ENCODE assay signal across 9 cellular contexts in genomic region chr1:50109647-50110075, GRCh38. TPM values are rescaled to one million over a fixed set of nuclear protein-coding genes. Genes with fewer than 3 reads are reported as not detected.
DNase-seq lines count a peak whose midpoint lies in the region; ATAC-seq, FAIRE-seq and TF ChIP-seq lines count a peak whose summit lies in the region.
"Had no signal": no experiment of that assay in that cellular context is flagged by ENCODE, and none has a peak within 500 bp of the region (broad histone marks: within the 10 kb centered on the region; RNA-seq: fewer than 3 reads in every experiment).

No MANE protein-coding gene starts in this region.

- no peak overlapping the region for H3K18ac ChIP-seq in H1 (ENCODE audit: extremely low read depth, low read length)

- H3K27ac ChIP-seq in left ventricle myocardium inferior (replicated peaks) (no peak overlapping the region), H1 (ENCODE audit: low read depth, low read length) (no peak overlapping the region), thymus (ENCODE audit: low read depth) (no peak overlapping the region)

- no peak overlapping the region for H4K8ac ChIP-seq in H1 (ENCODE audit: extremely low read depth, insufficient read depth, low read length)

- H3K36me3 ChIP-seq in left ventricle myocardium inferior (no peaks in the 10 kb centered on the region), H1 (ENCODE audit: control insufficient read depth in 2 of 4, insufficient read depth in 4 of 4, low read length in 3 of 4) (no peaks in the 10 kb centered on the region), thymus (ENCODE audit: control insufficient read depth, insufficient read depth) (no peaks in the 10 kb centered on the region)

- H3K9me3 ChIP-seq in left ventricle myocardium inferior (replicated peaks) (no peaks in the 10 kb centered on the region), H1 (ENCODE audit: insufficient read depth in 2 of 2, low read depth in 1 of 2, low read length in 1 of 2) (no peaks in the 10 kb centered on the region), thymus (ENCODE audit: control insufficient read depth) (no peaks in the 10 kb centered on the region)

- H3K4me1 ChIP-seq in left ventricle myocardium inferior: peaks cover 8% of the 10 kb centered on the region
- H3K4me1 ChIP-seq in H1 (replicated peaks in 1 of 4; ENCODE audit: control insufficient read depth in 3 of 4, insufficient read depth in 4 of 4, low read length in 3 of 4): peaks cover 0 to 5% (median 2%) of the 10 kb centered on the region in 4 experiments; a peak in 3 of 7 replicates
- peaks cover 3% of the 10 kb centered on the region for H3K4me1 ChIP-seq in thymus (ENCODE audit: control insufficient read depth, insufficient read depth, low read length)

- DNase-seq in Right ventricle myocardium superior (no peak), left ventricle myocardium inferior (no peak), NCI-H510A treated with DMSO at 0.1 percent for 48 hours (lab: John Stamatoyannopoulos, UW) (peak; percentile 72), H1 (ENCODE audit: low read depth in 1 of 2, low spot score in 2 of 2) (no peak), dedifferentiated amniotic fluid mesenchymal stem cell (ENCODE audit: extremely low spot score) (no peak), lower leg skin (ENCODE audit: low spot score in 2 of 2) (no peak), erythroblast (lab: John Stamatoyannopoulos, UW) (no peak)

- FAIRE-seq in H1 (lab: Jason Lieb, UNC): no peak

- peak; percentile 41 for ATAC-seq in Right ventricle myocardium superior (ENCODE audit: poor library complexity)

- no peaks in the 10 kb centered on the region for H3K79me1 ChIP-seq in H1 (ENCODE audit: low read depth, low read length)

- POLR2A ChIA-PET in H1 (lab: Charles Lee; ENCODE audit: partially characterized antibody): no interaction called here

- no peak overlapping the region for H4K5ac ChIP-seq in H1 (ENCODE audit: insufficient read length, low read depth, low read length)

- 83% methylated on average over 8 of the region's 8 CpGs; no CpG with 5 or more reads in 1 of the 2 experiments for WGBS in H1 (ENCODE audit: extremely low coverage in 1 of 2, insufficient coverage in 1 of 2, insufficient read length in 1 of 2, insufficient replicate concordance in 2 of 2, low coverage in 1 of 2, low lambda C conversion rate in 2 of 2, missing lambda C conversion rate in 1 of 2), 2 experiments
- 1% methylated on average over 8 of the region's 8 CpGs for WGBS in thymus
- 5 to 6% methylated on average over 8 of the region's 8 CpGs for WGBS in lower leg skin, 2 donors

- H3K4me3 ChIP-seq in left ventricle myocardium inferior: no peak overlapping the region
- H3K4me3 ChIP-seq in H1 (ENCODE audit: extremely low read depth in 1 of 4, insufficient read depth in 2 of 4, low read depth in 3 of 4, low read length in 4 of 4): no peak overlapping the region
- H3K4me3 ChIP-seq in thymus (ENCODE audit: low read length): peak overlapping the region; percentile 35
- H3K4me3 ChIP-seq in lower leg skin (ENCODE audit: low read depth, poor library complexity, severe bottlenecking): no peak overlapping the region

- H3K23ac ChIP-seq in H1 (ENCODE audit: insufficient read length): no peak overlapping the region

- H3K4ac ChIP-seq in H1 (replicated peaks; ENCODE audit: insufficient read length, low read depth, low read length): no peak overlapping the region

- peak overlapping the region in 1 of 2 experiments; percentile 23; a peak in 1 of 4 replicates for H3K4me2 ChIP-seq in H1 (ENCODE audit: insufficient read depth in 1 of 2, low read depth in 2 of 2, low read length in 2 of 2)

- H3K14ac ChIP-seq in H1 (ENCODE audit: insufficient read length): no peak overlapping the region

- no peak overlapping the region for H2AFZ ChIP-seq in H1 (ENCODE audit: low read length)

- H4K91ac ChIP-seq in H1 (replicated peaks; ENCODE audit: insufficient read length, low read length): no peak overlapping the region

- no peaks in the 10 kb centered on the region for H4K20me1 ChIP-seq in H1 (replicated peaks in 1 of 2; ENCODE audit: control insufficient read depth in 1 of 2, insufficient read depth in 2 of 2, low read length in 2 of 2)

- H2BK20ac ChIP-seq in H1 (ENCODE audit: low read length): no peak overlapping the region

- peak overlapping the region; percentile 40 for H2BK12ac ChIP-seq in H1 (ENCODE audit: low read depth, low read length)

- no peak overlapping the region for H3K9ac ChIP-seq in H1 (replicated peaks in 1 of 4; ENCODE audit: extremely low read depth in 1 of 4, low read depth in 3 of 4, low read length in 3 of 4)

- TF ChIP-seq CTCF in left ventricle myocardium inferior (IDR thresholded peaks at IDR 0.05; ENCODE audit: borderline replicate concordance) (no peak), H1 (IDR thresholded peaks at IDR 0.05; ENCODE audit: control extremely low read depth in 1 of 3, insufficient read depth in 1 of 3, low read depth in 1 of 3, low read length in 3 of 3) (no peak), lower leg skin (IDR thresholded peaks at IDR 0.05) (no peak)

- H2BK5ac ChIP-seq in H1 (ENCODE audit: low read depth, low read length): 0 out of 2 replicates have a peak overlapping the region, but pooled peaks have one; percentile 20

- intact Hi-C loops in Right ventricle myocardium superior (cut with DNase I): no loop called here
- intact Hi-C loops in left ventricle myocardium inferior (cut with micrococcal nuclease): no loop called here
- intact Hi-C loops in lower leg skin (cut with DNase I; ENCODE audit: low total_unique reads): no loop called here

- no peak overlapping the region for H3K56ac ChIP-seq in H1 (replicated peaks; ENCODE audit: insufficient read length, low read depth, low read length)

- peaks cover 2% of the 10 kb centered on the region; the same call in 1 of the 2 replicates for H3K23me2 ChIP-seq in H1 (ENCODE audit: low read depth, low read length)

- no peak for TF ChIP-seq POLR2A in H1 (IDR thresholded peaks at IDR 0.05; ENCODE audit: control extremely low read depth in 1 of 2, low read depth in 2 of 2, low read length in 2 of 2)
- no peak for TF ChIP-seq POLR2A in lower leg skin (IDR thresholded peaks at IDR 0.05)
- no peak for TF ChIP-seq POLR2A in erythroblast (IDR thresholded peaks at IDR 0.05; ENCODE audit: low read length)

- H3K27me3 ChIP-seq in left ventricle myocardium inferior (ENCODE audit: low read depth) (peaks cover 88% of the 10 kb centered on the region), H1 (replicated peaks in 1 of 4; ENCODE audit: control insufficient read depth in 3 of 4, extremely low read depth in 1 of 4, insufficient read depth in 3 of 4, low read length in 3 of 4) (no peaks in the 10 kb centered on the region), thymus (ENCODE audit: control insufficient read depth, insufficient read depth) (no peaks in the 10 kb centered on the region)

- no peak overlapping the region; the same call in 1 of the 2 replicates for H2AK5ac ChIP-seq in H1 (ENCODE audit: low read depth, low read length)

- H2BK15ac ChIP-seq in H1 (ENCODE audit: low read length): no peak overlapping the region

- no peak overlapping the region for H2BK120ac ChIP-seq in H1 (replicated peaks; ENCODE audit: low read depth, low read length)

- no peak for TF ChIP-seq EP300 in H1 (IDR thresholded peaks at IDR 0.05; ENCODE audit: borderline replicate concordance in 1 of 2, low read depth in 2 of 2, low read length in 2 of 2)

- no peaks in the 10 kb centered on the region for H3K79me2 ChIP-seq in H1 (ENCODE audit: control insufficient read depth in 1 of 2, insufficient read depth in 2 of 2, low read length in 2 of 2)

- no peak for TF ChIP-seq RAD21 in H1 (IDR thresholded peaks at IDR 0.05 in 1 of 2, conservative IDR thresholded peaks at IDR 0.05 in 1 of 2; ENCODE audit: low read depth in 2 of 2, low read length in 2 of 2)

- CTCF ChIA-PET in H1 (lab: Charles Lee; ENCODE audit: partially characterized antibody): no interaction called here

TF ChIP-seq in H1, 55 proteins besides CTCF, POLR2A, EP300 and RAD21:
- TF ChIP-seq FOSL1 (IDR thresholded peaks at IDR 0.05; ENCODE audit: insufficient read depth, low read depth, low read length): no peak
- no peak for TF ChIP-seq ZNF274 (IDR thresholded peaks at IDR 0.05; ENCODE audit: borderline replicate concordance, extremely low read depth, low read length)
- TF ChIP-seq SAP30 (IDR thresholded peaks at IDR 0.05; ENCODE audit: insufficient read depth, insufficient replicate concordance, low read length): no peak
- TF ChIP-seq TAF7 (optimal IDR thresholded peaks at IDR 0.05; ENCODE audit: borderline replicate concordance, low read depth, low read length): no peak
- TF ChIP-seq BACH1 (IDR thresholded peaks at IDR 0.05; ENCODE audit: low read length): no peak
- no peak for TF ChIP-seq HDAC2 (IDR thresholded peaks at IDR 0.05; ENCODE audit: borderline replicate concordance in 1 of 2, low read depth in 2 of 2, low read length in 2 of 2)
- TF ChIP-seq CHD2 (IDR thresholded peaks at IDR 0.05; ENCODE audit: low read length): no peak
- no peak for TF ChIP-seq NRF1 (IDR thresholded peaks at IDR 0.05; ENCODE audit: low read depth, low read length)
- TF ChIP-seq SIRT6 (IDR thresholded peaks at IDR 0.05; ENCODE audit: low read length): no peak

RNA-seq across cellular contexts. Expression of gene ELAVL4, which starts 0.9 kb away (rescaled TPM):
- total RNA-seq in Right ventricle myocardium superior (not detected), left ventricle myocardium inferior (not detected), lower leg skin (under 1 TPM in 3 of 4 donors, not detected in 1; 0.13 to 0.49 (median 0.42) TPM)
- total RNA-seq in H1 (2021; fragmentation: NEBNext Ultra II Directional; extraction: Animal tissue kit (Norgen Biotek cat#: 25700)): 0.89 and 1.2 TPM in 2 replicates
- polyA plus RNA-seq in H1 (2011; rRNA removed) (0.21 and 0.27 TPM in 2 replicates), thymus (0.55 TPM)
- polyA plus RNA-seq in H1 (2011; cell fraction: cytosol; rRNA removed): 0.27 TPM
- polyA plus RNA-seq in H1 (2011; cell fraction: nucleus; rRNA removed): 0.70 TPM
- 0.13 to 0.32 TPM in 2 of 4 replicates, not detected in the others for polyA plus RNA-seq in H1 (2012, experiment 1 of 2)
- polyA plus RNA-seq in H1 (2012, experiment 2 of 2): not detected
- 1.8 TPM for polyA plus RNA-seq in H1 (2013, experiment 1 of 2)
- polyA plus RNA-seq in H1 (2013, experiment 2 of 2): 1.8 TPM
- 0.22 and 0.51 TPM in 2 replicates for polyA minus RNA-seq in H1 (2011; rRNA and poly(A)+ RNA removed)
- not detected for polyA minus RNA-seq in H1 (2011; cell fraction: cytosol; rRNA and poly(A)+ RNA removed)
- polyA minus RNA-seq in H1 (2011; cell fraction: nucleus; rRNA and poly(A)+ RNA removed): 0.50 TPM
- total RNA-seq: M059J had no signal
